Comparison of ENCODE assay signal across 29 cellular contexts in genomic region chr5:160542840-160543239, GRCh38.
"Had no signal": no experiment of that assay in that cellular context is flagged by ENCODE, and none has a peak within 500 bp of the region (broad histone marks: within the 10 kb centered on the region; RNA-seq: fewer than 3 reads in every experiment).

No MANE protein-coding gene starts in this region.

- H3K27me3 ChIP-seq: hepatocyte, neural progenitor cell, neutrophil, suprapubic skin, tibial artery, upper lobe of right lung had no signal

- H3K36me3 Mint-ChIP-seq: mesothelial cell of epicardium; natural killer cell; neural progenitor cell; stimulated activated naive B cell treated with anti-CD40 and anti-IgM and Interleukin-4, amounts not matched to agents 10 μg/mL and 1 μg/mL and 100 μg/mL, for 72 hours had no signal

- H3K4me3 ChIP-seq: hepatocyte, lower lobe of right lung, neural progenitor cell, psoas muscle, skin epidermis, stomach, suprapubic skin, thoracic aorta, tibial artery, upper lobe of right lung had no signal

- DNase-seq: islet precursor cell; left cardiac atrium; lower lobe of right lung; mesendoderm; naive B cell; natural killer cell; nephron progenitor cell; occipital lobe; psoas muscle; stimulated activated CD4-positive, alpha-beta T cell treated with anti-CD3 and anti-CD28 coated beads, Interleukin-12 subunit alpha, Interleukin-12 subunit beta, amount 100 ng/mL, for 4 hours; stimulated activated CD4-positive, alpha-beta T cell treated with anti-CD3 and anti-CD28 coated beads, Interleukin-15, amount 100 ng/mL, for 24 hours; stimulated activated CD4-positive, alpha-beta T cell treated with anti-CD3 and anti-CD28 coated beads, Interleukin-2, amount 100 ng/mL, for 24 hours; stimulated activated CD4-positive, alpha-beta T cell treated with anti-CD3 and anti-CD28 coated beads, Interleukin-4, amount 100 ng/mL, for 1 hour; stimulated activated naive B cell treated with anti-CD40 and anti-IgM and Interleukin-4, amounts not matched to agents 10 μg/mL and 1 μg/mL and 100 μg/mL, for 72 hours; stimulated activated naive CD8-positive, alpha-beta T cell treated with anti-CD3 and anti-CD28 coated beads, Interleukin-15, Interleukin-2, amounts not matched to agents 100 U/mL and 50 U/mL, for 24 hours; stomach; tibial artery; trophoblast cell; upper lobe of right lung had no signal

- H3K27ac ChIP-seq: hepatocyte, lower lobe of right lung, neural progenitor cell, neutrophil, parathyroid adenoma, psoas muscle, stomach, suprapubic skin, thoracic aorta, tibial artery, upper lobe of right lung had no signal

- H3K9me3 ChIP-seq: lower lobe of right lung, neutrophil, psoas muscle, stomach, suprapubic skin, thoracic aorta, upper lobe of right lung had no signal

- H3K4me3 Mint-ChIP-seq: mesothelial cell of epicardium; naive B cell; natural killer cell; nephron progenitor cell; neural progenitor cell; stimulated activated naive B cell treated with anti-CD40 and anti-IgM and Interleukin-4, amounts not matched to agents 10 μg/mL and 1 μg/mL and 100 μg/mL, for 72 hours had no signal

- H3K36me3 ChIP-seq: lower lobe of right lung, neural progenitor cell, neutrophil, stomach, suprapubic skin, thoracic aorta, tibial artery, upper lobe of right lung had no signal

- H3K27me3 Mint-ChIP-seq: naive B cell; stimulated activated naive B cell treated with anti-CD40 and anti-IgM and Interleukin-4, amounts not matched to agents 10 μg/mL and 1 μg/mL and 100 μg/mL, for 72 hours had no signal

- H3K4me1 ChIP-seq: lower lobe of right lung, neural progenitor cell, parathyroid adenoma, psoas muscle, stomach, suprapubic skin, tibial artery, upper lobe of right lung had no signal

- H3K4me1 Mint-ChIP-seq: mesothelial cell of epicardium; naive B cell; natural killer cell; nephron progenitor cell; neural progenitor cell; stimulated activated naive B cell treated with anti-CD40 and anti-IgM and Interleukin-4, amounts not matched to agents 10 μg/mL and 1 μg/mL and 100 μg/mL, for 72 hours had no signal

- H3K27ac Mint-ChIP-seq: mesothelial cell of epicardium; naive B cell; natural killer cell; nephron progenitor cell; neural progenitor cell; stimulated activated naive B cell treated with anti-CD40 and anti-IgM and Interleukin-4, amounts not matched to agents 10 μg/mL and 1 μg/mL and 100 μg/mL, for 72 hours had no signal

- H3K9me3 Mint-ChIP-seq: mesothelial cell of epicardium, natural killer cell, nephron progenitor cell, neural progenitor cell had no signal

- ATAC-seq: left cardiac atrium; left lobe of liver; lower lobe of right lung; natural killer cell; psoas muscle; sciatic nerve; stimulated activated naive B cell treated with anti-CD40 and anti-IgM and Interleukin-4, amounts not matched to agents 10 μg/mL and 1 μg/mL and 100 μg/mL, for 72 hours; upper lobe of right lung had no signal
